Comparison of ENCODE assay signal across 25 cellular contexts in the genomic region with DNA sequence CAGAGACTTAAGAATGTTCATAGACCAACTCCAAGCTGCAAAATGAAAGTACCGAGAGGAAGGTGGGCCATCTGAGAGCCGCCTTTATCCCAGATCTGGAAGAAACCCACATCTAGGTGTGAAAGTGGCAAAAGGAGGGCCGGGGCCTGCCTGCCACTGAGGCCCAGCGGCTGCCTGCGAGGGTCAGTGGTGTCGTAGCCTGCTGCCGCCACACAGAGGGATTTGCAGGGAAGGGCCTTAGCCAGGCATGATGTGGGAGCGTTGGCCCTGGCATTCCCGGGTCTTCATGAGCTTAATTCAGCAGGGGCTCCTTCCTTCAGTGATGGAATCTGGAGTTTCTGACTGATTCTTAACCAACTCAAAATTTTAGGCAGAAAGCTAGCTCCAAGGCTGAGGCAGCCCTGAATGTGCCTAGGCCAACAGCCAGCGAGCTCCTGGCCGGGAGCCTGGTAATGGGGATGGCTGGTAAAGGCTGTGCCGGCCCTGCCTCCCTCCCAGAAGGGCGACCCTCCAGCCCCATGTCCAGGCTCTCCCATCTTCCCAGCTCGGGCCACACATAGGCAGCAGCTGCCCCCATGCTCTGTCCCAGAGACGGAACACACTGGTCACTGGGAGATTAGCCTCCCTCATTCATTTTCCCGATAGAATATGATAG.
DNase-seq lines count a peak whose midpoint lies in the region; ATAC-seq and TF ChIP-seq lines count a peak whose summit lies in the region.
"Had no signal": no experiment of that assay in that cellular context is flagged by ENCODE, and none has a peak within 500 bp of the region (broad histone marks: within the 10 kb centered on the region; RNA-seq: fewer than 3 reads in every experiment).

No MANE protein-coding gene starts in this region.

- TF ChIP-seq CTCF in breast epithelium (IDR thresholded peaks at IDR 0.05) (no peak), MCF 10A (IDR thresholded peaks at IDR 0.05; ENCODE audit: unreplicated experiment) (no peak), right atrium auricular region (IDR thresholded peaks at IDR 0.05) (no peak), transverse colon (IDR thresholded peaks at IDR 0.05) (no peak), foreskin fibroblast (IDR thresholded peaks at IDR 0.05; ENCODE audit: low read depth, low read length) (no peak)

- peak overlapping the region in 1 of 3 donors; percentile 7 for H3K4me3 ChIP-seq in breast epithelium
- H3K4me3 ChIP-seq in right atrium auricular region: no peak overlapping the region
- H3K4me3 ChIP-seq in transverse colon: no peak overlapping the region
- H3K4me3 ChIP-seq in foreskin fibroblast (ENCODE audit: low read depth in 1 of 2, low read length in 2 of 2): no peak overlapping the region
- H3K4me3 ChIP-seq: mucosa of descending colon had no signal

- peaks cover 6% of the 10 kb centered on the region for H3K36me3 Mint-ChIP-seq in MCF 10A (ENCODE audit: insufficient read depth, unreplicated experiment)
- H3K36me3 Mint-ChIP-seq: stimulated activated naive B cell treated with anti-CD40 and anti-IgM and Interleukin-4, amounts not matched to agents 10 μg/mL and 1 μg/mL and 100 μg/mL, for 72 hours had no signal

- DNase-seq in breast epithelium (ENCODE audit: low spot score in 2 of 2) (no peak), MCF 10A (ENCODE audit: unreplicated experiment) (no peak), right atrium auricular region (ENCODE audit: low spot score) (no peak), sciatic nerve (ENCODE audit: low spot score) (no peak), transverse colon (no peak), foreskin fibroblast (no peak)
- no peak for DNase-seq in activated CD4-positive, alpha-beta T cell treated with anti-CD3 and anti-CD28 coated beads, Interleukin-2, amount 50 U/mL, for 48 hours
- DNase-seq: activated B cell treated with CpG ODN at 0.5 μM for 24 hours; activated CD8-positive, alpha-beta T cell treated with anti-CD3 and anti-CD28 coated beads, Interleukin-2, amount 10 ng/mL, durations not matched to agents 7 days and 5 days; activated naive CD4-positive, alpha-beta T cell treated with anti-CD3 and anti-CD28 coated beads for 36 hours; activated T-cell treated with anti-CD3 and anti-CD28 coated beads, Interleukin-2, amount 50 U/mL, for 1 hour; AML-193; COR-L47; effector CD8-positive, alpha-beta T cell; HCEC 1CT; Karpas-422; mucosa of descending colon; NCI-H1092 treated with DMSO at 0.1 percent for 48 hours; NCI-H2081; NCI-H446 treated with DMSO at 0.1 percent for 48 hours; stimulated activated naive B cell treated with anti-CD40 and anti-IgM and Interleukin-4, amounts not matched to agents 10 μg/mL and 1 μg/mL and 100 μg/mL, for 72 hours had no signal

- H3K27ac ChIP-seq in breast epithelium: peak overlapping the region; percentile 6 to 33
- H3K27ac ChIP-seq in right atrium auricular region: peak overlapping the region; percentile 74 to 77
- H3K27ac ChIP-seq in transverse colon: peak overlapping the region; percentile 68 to 84 (median 74)
- H3K27ac ChIP-seq: 22Rv1 had no signal

- H3K4me1 ChIP-seq in breast epithelium (no peaks in the 10 kb centered on the region), right atrium auricular region (peaks cover 0 to 37% of the 10 kb centered on the region in 2 donors), transverse colon (peaks cover 8 to 22% (median 11%) of the 10 kb centered on the region in 4 donors)

- no peak overlapping the region for H3K4me3 Mint-ChIP-seq in MCF 10A (ENCODE audit: unreplicated experiment)
- H3K4me3 Mint-ChIP-seq: activated B cell treated with CpG ODN at 0.5 μM for 24 hours; activated CD8-positive, alpha-beta T cell treated with anti-CD3 and anti-CD28 coated beads, Interleukin-2, amount 10 ng/mL, durations not matched to agents 7 days and 5 days; activated naive CD4-positive, alpha-beta T cell treated with anti-CD3 and anti-CD28 coated beads for 36 hours; stimulated activated naive B cell treated with anti-CD40 and anti-IgM and Interleukin-4, amounts not matched to agents 10 μg/mL and 1 μg/mL and 100 μg/mL, for 72 hours had no signal

- H3K9me3 ChIP-seq in breast epithelium (no peaks in the 10 kb centered on the region), right atrium auricular region (no peaks in the 10 kb centered on the region), transverse colon (no peaks in the 10 kb centered on the region)
- H3K9me3 ChIP-seq: mucosa of descending colon had no signal

- no peak for TF ChIP-seq EP300 in transverse colon (IDR thresholded peaks at IDR 0.05; ENCODE audit: low read depth)

- no peaks in the 10 kb centered on the region for H3K9me3 Mint-ChIP-seq in MCF 10A (ENCODE audit: unreplicated experiment)
- H3K9me3 Mint-ChIP-seq: activated B cell treated with CpG ODN at 0.5 μM for 24 hours; activated naive CD4-positive, alpha-beta T cell treated with anti-CD3 and anti-CD28 coated beads for 36 hours; stimulated activated naive B cell treated with anti-CD40 and anti-IgM and Interleukin-4, amounts not matched to agents 10 μg/mL and 1 μg/mL and 100 μg/mL, for 72 hours had no signal

- H3K27ac Mint-ChIP-seq in MCF 10A (ENCODE audit: low read depth, unreplicated experiment): no peak overlapping the region
- H3K27ac Mint-ChIP-seq: activated B cell treated with CpG ODN at 0.5 μM for 24 hours; activated CD8-positive, alpha-beta T cell treated with anti-CD3 and anti-CD28 coated beads, Interleukin-2, amount 10 ng/mL, durations not matched to agents 7 days and 5 days; activated naive CD4-positive, alpha-beta T cell treated with anti-CD3 and anti-CD28 coated beads for 36 hours; stimulated activated naive B cell treated with anti-CD40 and anti-IgM and Interleukin-4, amounts not matched to agents 10 μg/mL and 1 μg/mL and 100 μg/mL, for 72 hours had no signal

- intact Hi-C loops in breast epithelium (cut with DNase I; ENCODE audit: low total_unique reads): no loop called here
- intact Hi-C loops in MCF 10A (cut with micrococcal nuclease): no loop called here
- intact Hi-C loops in sciatic nerve (cut with DNase I): no loop called here
- intact Hi-C loops in transverse colon (cut with DNase I; ENCODE audit: low total_unique reads): no loop called here

- POLR2A ChIA-PET in MCF 10A (lab: Yijun Ruan, JAX): no interaction called here

- no peaks in the 10 kb centered on the region for H3K36me3 ChIP-seq in breast epithelium
- H3K36me3 ChIP-seq in right atrium auricular region: no peaks in the 10 kb centered on the region
- H3K36me3 ChIP-seq in transverse colon: no peaks in the 10 kb centered on the region

- TF ChIP-seq POLR2A in breast epithelium (IDR thresholded peaks at IDR 0.05) (no peak), transverse colon (IDR thresholded peaks at IDR 0.05) (no peak)

- no peaks in the 10 kb centered on the region for H3K27me3 ChIP-seq in breast epithelium
- H3K27me3 ChIP-seq in right atrium auricular region: no peaks in the 10 kb centered on the region
- no peaks in the 10 kb centered on the region for H3K27me3 ChIP-seq in transverse colon

- CTCF ChIA-PET in MCF 10A (lab: Yijun Ruan, JAX): interaction anchor here (0.6 kb wide), 1 partner anchor 54 kb away, joined by 3 read pairs; no protein-coding TSS in a partner anchor

- in situ Hi-C loops in transverse colon (cut with MboI; ENCODE audit: low pct_ligation_motif_present in 1 of 4, low pct_unique_long_range_greater_than_20kb in 1 of 4, low sequenced_read_pairs in 3 of 4): loop anchor here in 1 of 4 donors (25.0 kb wide), 1 partner anchor 587 kb away; no protein-coding TSS in a partner anchor

- no TSS peak for BruUV-seq in MCF 10A (replicated peaks; lab: Mats Ljungman, UMichigan)

- peaks cover 15% of the 10 kb centered on the region for H3K4me1 Mint-ChIP-seq in MCF 10A (ENCODE audit: insufficient read depth, unreplicated experiment)
- H3K4me1 Mint-ChIP-seq: activated B cell treated with CpG ODN at 0.5 μM for 24 hours; stimulated activated naive B cell treated with anti-CD40 and anti-IgM and Interleukin-4, amounts not matched to agents 10 μg/mL and 1 μg/mL and 100 μg/mL, for 72 hours had no signal

- WGBS in transverse colon (ENCODE audit: low coverage in 1 of 2), 2 donors: 87 to 100% methylated on average over 2 to 15 of the region's 16 CpGs

- no peaks in the 10 kb centered on the region for H3K27me3 Mint-ChIP-seq in MCF 10A (ENCODE audit: insufficient read depth, unreplicated experiment)
- H3K27me3 Mint-ChIP-seq: activated B cell treated with CpG ODN at 0.5 μM for 24 hours had no signal

- ATAC-seq in sciatic nerve (peak; percentile 21), GM21423 (IDR thresholded peaks at IDR 0.05; ENCODE audit: unreplicated experiment) (no peak)
- ATAC-seq: activated CD8-positive, alpha-beta T cell treated with anti-CD3 and anti-CD28 coated beads, Interleukin-2, amount 10 ng/mL, durations not matched to agents 7 days and 5 days; esophagus mucosa; Panc1; stimulated activated naive B cell treated with anti-CD40 and anti-IgM and Interleukin-4, amounts not matched to agents 10 μg/mL and 1 μg/mL and 100 μg/mL, for 72 hours had no signal

Comparison
In these comparisons a context has a peak if more than half of its experiments do, and no peak if none do; other contexts are left out.
1. H3K27ac ChIP-seq: peak in every context shown above with its lines; median percentile 76 in right atrium auricular region; 74 in transverse colon; 20 in breast epithelium.